Comparison of ENCODE assay signal across 1 cellular context in the genomic region with DNA sequence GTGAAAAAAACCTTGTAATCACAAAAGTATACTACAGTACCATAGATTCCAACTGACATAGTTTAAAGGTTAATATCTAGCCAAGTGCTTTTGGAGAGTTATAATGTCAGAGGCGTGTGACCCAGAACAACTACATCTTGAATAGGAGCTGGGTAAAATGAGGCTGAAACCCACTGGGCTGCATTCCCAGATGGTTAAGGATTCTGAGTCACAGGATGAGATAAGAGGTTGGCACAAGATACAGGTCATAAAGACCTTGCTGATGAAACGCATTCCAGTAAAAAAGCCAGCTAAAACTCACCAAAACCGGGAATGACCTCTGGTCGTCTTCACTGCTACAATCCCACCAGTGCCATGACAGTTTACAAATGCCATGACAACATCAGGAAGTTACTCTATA.
A peak's percentile ranks its signal among the peaks of the same experiment; 100 is the strongest.
TF ChIP-seq lines count a peak whose summit lies in the region.

No MANE protein-coding gene starts in this region.

TF ChIP-seq in HepG2, 621 proteins besides CTCF, POLR2A, EP300 and RAD21:
- peak; percentile 56; the same call in 1 of the 2 replicates for TF ChIP-seq ZNF7 (CRISPR knock-in tag; IDR thresholded peaks at IDR 0.05)
- TF ChIP-seq, protein P1, sequence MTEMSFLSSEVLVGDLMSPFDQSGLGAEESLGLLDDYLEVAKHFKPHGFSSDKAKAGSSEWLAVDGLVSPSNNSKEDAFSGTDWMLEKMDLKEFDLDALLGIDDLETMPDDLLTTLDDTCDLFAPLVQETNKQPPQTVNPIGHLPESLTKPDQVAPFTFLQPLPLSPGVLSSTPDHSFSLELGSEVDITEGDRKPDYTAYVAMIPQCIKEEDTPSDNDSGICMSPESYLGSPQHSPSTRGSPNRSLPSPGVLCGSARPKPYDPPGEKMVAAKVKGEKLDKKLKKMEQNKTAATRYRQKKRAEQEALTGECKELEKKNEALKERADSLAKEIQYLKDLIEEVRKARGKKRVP (CRISPR knock-in tag; IDR thresholded peaks at IDR 0.05), result 0 out of 4 replicates have a peak, but pooled peaks of 1 of the 2 experiments have one; percentile 10
- no peak for TF ChIP-seq ZIK1 (CRISPR knock-in tag; IDR thresholded peaks at IDR 0.05; ENCODE audit: borderline replicate concordance, low read depth)
- no peak for TF ChIP-seq SRF (IDR thresholded peaks at IDR 0.05; ENCODE audit: low read depth, low read length)
- no peak for TF ChIP-seq ZNF460 (CRISPR knock-in tag; IDR thresholded peaks at IDR 0.05; ENCODE audit: borderline replicate concordance)
